In genomic region chr2:237128026-237128703, GRCh38 we compare ENCODE assay signal across 8 cellular contexts. TPM values are rescaled to one million over a fixed set of nuclear protein-coding genes. Genes with fewer than 3 reads are reported as not detected.
DNase-seq lines count a peak whose midpoint lies in the region; ATAC-seq and TF ChIP-seq lines count a peak whose summit lies in the region.

No MANE protein-coding gene starts in this region.

- no peak for TF ChIP-seq POLR2A in gastroesophageal sphincter (IDR thresholded peaks at IDR 0.05)

- WGBS in gastroesophageal sphincter (ENCODE audit: low coverage in 1 of 2), 2 donors = 0 to 2% methylated on average over 4 to 6 of the region's 11 CpGs

- TF ChIP-seq CTCF in gastroesophageal sphincter (IDR thresholded peaks at IDR 0.05) (peak in 1 of 4 experiments; percentile 12), retinal pigment epithelial cell (conservative IDR thresholded peaks at IDR 0.05; ENCODE audit: low read depth, low read length) (peak; percentile 42)

- no peak for TF ChIP-seq EP300 in gastroesophageal sphincter (IDR thresholded peaks at IDR 0.05)

- peak overlapping the region in 3 of 4 donors; percentile 72 to 84 (median 78) for H3K27ac ChIP-seq in gastroesophageal sphincter

- H3K36me3 ChIP-seq in gastroesophageal sphincter = no peaks in the 10 kb centered on the region

- H3K4me1 ChIP-seq in gastroesophageal sphincter = peaks cover 13 to 49% (median 16%) of the 10 kb centered on the region in 3 donors

- no peak overlapping the region for H3K4me3 ChIP-seq in gastroesophageal sphincter
- no peak overlapping the region for H3K4me3 ChIP-seq in retinal pigment epithelial cell (ENCODE audit: low read length)

- ATAC-seq in gastroesophageal sphincter = peak; percentile 98
- no peak for ATAC-seq in GM18867 (IDR thresholded peaks at IDR 0.05; ENCODE audit: unreplicated experiment)
- ATAC-seq in HG02763 (IDR thresholded peaks at IDR 0.05; ENCODE audit: unreplicated experiment) = no peak
- no peak for ATAC-seq in HG02870 (IDR thresholded peaks at IDR 0.05; ENCODE audit: unreplicated experiment)

- H3K27me3 ChIP-seq in gastroesophageal sphincter = no peaks in the 10 kb centered on the region

- DNase-seq in DMS79 treated with DMSO at 0.1 percent for 48 hours (lab: John Stamatoyannopoulos, UW) = peak; percentile 30
- DNase-seq in DMS79 (lab: John Stamatoyannopoulos, UW) = no peak
- peak in 2 of 3 experiments; percentile 16 to 29 for DNase-seq in activated CD8-positive, alpha-beta memory T cell treated with anti-CD3 and anti-CD28 coated beads for 48 hours (ENCODE audit: low read depth in 2 of 3, low spot score in 2 of 3)
- DNase-seq in retinal pigment epithelial cell (ENCODE audit: low read depth) = peak; percentile 98

- no peaks in the 10 kb centered on the region for H3K9me3 ChIP-seq in gastroesophageal sphincter

RNA-seq across cellular contexts. Expression of gene COPS8, which starts 42.5 kb away (rescaled TPM):
- 100 to 1,000 TPM; 108 to 158 (median 120) TPM for total RNA-seq in gastroesophageal sphincter
